ENCODE assay signal across 8 cellular contexts in the genomic region with DNA sequence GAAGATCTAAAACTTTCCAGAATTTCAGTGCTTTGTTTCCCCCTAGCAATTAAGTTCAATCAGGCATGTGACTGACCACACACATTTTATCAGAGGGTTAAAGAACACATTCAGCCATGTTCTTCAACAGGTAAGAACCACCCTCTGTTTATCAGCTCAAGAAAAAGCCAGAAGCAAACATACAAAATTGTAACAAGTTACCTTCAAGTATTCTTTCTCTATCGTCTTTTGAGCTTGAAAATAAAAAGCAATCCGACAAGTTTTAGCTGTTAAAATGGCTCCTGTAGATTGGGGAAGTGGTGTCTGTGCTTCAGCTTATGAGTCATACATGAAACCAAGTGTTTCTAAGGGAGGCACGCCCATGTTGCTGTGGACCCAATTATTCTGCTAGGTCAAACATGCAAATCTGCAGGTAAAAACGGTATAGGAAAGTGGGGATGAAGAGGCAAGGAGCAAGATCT. TPM values are rescaled to one million over a fixed set of nuclear protein-coding genes. Genes with fewer than 3 reads are reported as not detected.
DNase-seq lines count a peak whose midpoint lies in the region; FAIRE-seq and TF ChIP-seq lines count a peak whose summit lies in the region.

A gene (minus strand): TSS at position 290 of the 461 bp plus-strand sequence. CDS start 37,262 bp downstream, outside the sequence.

- no peaks in the 10 kb centered on the region for H3K36me3 Mint-ChIP-seq in MCF 10A (ENCODE audit: insufficient read depth, unreplicated experiment)

- H3K9me3 Mint-ChIP-seq in MCF 10A (ENCODE audit: unreplicated experiment), result no peaks in the 10 kb centered on the region

- H3K9me3 ChIP-seq in KOPT-K1 (ENCODE audit: insufficient read depth, low read length, poor library complexity, severe bottlenecking), result no peaks in the 10 kb centered on the region

- CTCF ChIA-PET in MCF 10A (lab: Yijun Ruan, JAX), result interaction anchor here (0.6 to 2.2 kb wide), 4 partner anchors 13 to 202 kb away, joined by 3 to 8 read pairs (median 4); no protein-coding TSS in a partner anchor

- peak within 1 kb of the TSS; percentile 99 for H3K27ac Mint-ChIP-seq in MCF 10A (ENCODE audit: low read depth, unreplicated experiment)

- peak; percentile 96 for FAIRE-seq in H54 (lab: Jason Lieb, UNC)

- no peaks in the 10 kb centered on the region for H3K27me3 Mint-ChIP-seq in MCF 10A (ENCODE audit: insufficient read depth, unreplicated experiment)

- H3K36me3 ChIP-seq in KOPT-K1 (ENCODE audit: insufficient read depth, low read length), result no peaks in the 10 kb centered on the region

- intact Hi-C loops in T-helper 2 cell treated with Interferon-gamma antibody and Interleukin-4, amounts not matched to agents 100 ng/mL and 5 ng/mL, for 36 hours (cut with micrococcal nuclease), result loop anchor here (1.0 to 10.0 kb wide), 6 partner anchors 14 to 446 kb away; a partner anchor contains a TSS
- intact Hi-C loops in MCF 10A (cut with micrococcal nuclease), result loop anchor here (2.0 kb wide), 1 partner anchor 42 kb away; a partner anchor contains a TSS

- TF ChIP-seq CTCF in GM13976 (IDR thresholded peaks at IDR 0.05; ENCODE audit: borderline replicate concordance, control extremely low read depth, extremely low read depth, insufficient read depth, missing control alignments) (no peak), MCF 10A (IDR thresholded peaks at IDR 0.05; ENCODE audit: unreplicated experiment) (no peak)

- peaks cover 33% of the 10 kb centered on the region for H3K4me1 Mint-ChIP-seq in MCF 10A (ENCODE audit: insufficient read depth, unreplicated experiment)

- POLR2A ChIA-PET in MCF 10A (lab: Yijun Ruan, JAX), result interaction anchor here (0.6 to 11.0 kb wide), 21 partner anchors 11 to 943 kb away, joined by 3 to 283 read pairs (median 4); a partner anchor contains a TSS

- peak within 1 kb of the TSS; percentile 90 for H3K27ac ChIP-seq in KOPT-K1 (ENCODE audit: low read depth, low read length, poor library complexity, severe bottlenecking)

- no TSS peak for BruUV-seq in MCF 10A (replicated peaks; lab: Mats Ljungman, UMichigan)

- peak within 1 kb of the TSS; percentile 77 for H3K4me3 Mint-ChIP-seq in MCF 10A (ENCODE audit: unreplicated experiment)

- no peak for TF ChIP-seq POLR2A in H54 (IDR thresholded peaks at IDR 0.05; ENCODE audit: low read depth, low read length)

- DNase-seq in GM13976 (ENCODE audit: low spot score) (peak; percentile 52), H54 (ENCODE audit: insufficient read length, low spot score) (peak; percentile 19), MCF 10A (ENCODE audit: unreplicated experiment) (peak; percentile 91), kidney glomerular epithelial cell (lab: John Stamatoyannopoulos, UW) (peak; percentile 76), middle frontal gyrus (ENCODE audit: extremely low spot score, low spot score) (no peak)
- peak in 2 of 3 experiments; percentile 6 to 38 for DNase-seq in stimulated activated CD4-positive, alpha-beta T cell treated with anti-CD3 and anti-CD28 coated beads, TNF-alpha, amount 100 ng/mL, for 4 hours (ENCODE audit: low read depth in 3 of 3)

- in situ Hi-C loops in GM13976 (cut with MboI; ENCODE audit: low sequenced_read_pairs, unreplicated experiment), result loop anchor here (5.0 kb wide), 1 partner anchor 37 kb away; no protein-coding TSS in a partner anchor

RNA-seq across cellular contexts. Expression of the gene that starts here (rescaled TPM):
- 116 and 117 TPM in 2 replicates for total RNA-seq in T-helper 2 cell treated with Interferon-gamma antibody and Interleukin-4, amounts not matched to agents 100 ng/mL and 5 ng/mL, for 36 hours
- total RNA-seq in MCF 10A (2022), result 73.7 and 82.1 TPM in 2 replicates
